Comparison of ENCODE assay signal across 8 cellular contexts in genomic region chr14:35046048-35046750, GRCh38. TPM values are rescaled to one million over a fixed set of nuclear protein-coding genes. Genes with fewer than 3 reads are reported as not detected.
DNase-seq lines count a peak whose midpoint lies in the region; ATAC-seq and TF ChIP-seq lines count a peak whose summit lies in the region.

FAM177A1 (plus strand) TSS chr14:35046272; CDS start chr14:35046464, 192 bp downstream.

- no peaks in the 10 kb centered on the region for H3K27me3 Mint-ChIP-seq in T-helper 1 cell treated with Interleukin-12 subunit alpha and Interleukin-12 subunit beta and Interleukin-4 antibody, amounts not matched to agents 30 μg/mL and 1 μg/mL, for 36 hours (ENCODE audit: low read depth)

- H3K9me3 Mint-ChIP-seq in T-helper 1 cell treated with Interleukin-12 subunit alpha and Interleukin-12 subunit beta and Interleukin-4 antibody, amounts not matched to agents 30 μg/mL and 1 μg/mL, for 36 hours, result no peaks in the 10 kb centered on the region

- H3K4me3 ChIP-seq in upper lobe of left lung, result peak within 1 kb of the TSS; percentile 69 to 75 (median 72)

- H3K27me3 ChIP-seq in upper lobe of left lung, result no peaks in the 10 kb centered on the region

- peak in 2 of 4 donors; percentile 26 to 88 for TF ChIP-seq EP300 in upper lobe of left lung (IDR thresholded peaks at IDR 0.05)

- peak within 1 kb of the TSS; percentile 89 for H3K4me3 Mint-ChIP-seq in T-helper 1 cell treated with Interleukin-12 subunit alpha and Interleukin-12 subunit beta and Interleukin-4 antibody, amounts not matched to agents 30 μg/mL and 1 μg/mL, for 36 hours

- ATAC-seq in GM18499 (IDR thresholded peaks at IDR 0.05; ENCODE audit: insufficient read depth, unreplicated experiment) (peak; percentile 69), HG02938 (IDR thresholded peaks at IDR 0.05; ENCODE audit: unreplicated experiment) (peak; percentile 85), left cardiac atrium (peak; percentile 98 to 99), upper lobe of left lung (ENCODE audit: low FRiP score in 2 of 2) (peak; percentile 99)

- H3K27ac ChIP-seq in upper lobe of left lung, result peak within 1 kb of the TSS; percentile 95 to 99 (median 98)

- peak in 4 of 6 experiments; percentile 17 to 57 (median 22) for TF ChIP-seq CTCF in upper lobe of left lung (IDR thresholded peaks at IDR 0.05)

- peak in 3 of 4 donors; percentile 88 to 99 (median 96) for TF ChIP-seq POLR2A in upper lobe of left lung (IDR thresholded peaks at IDR 0.05)

- peaks cover 0 to 14% (median 3%) of the 10 kb centered on the region in 4 donors for H3K36me3 ChIP-seq in upper lobe of left lung

- H3K4me1 Mint-ChIP-seq in T-helper 1 cell treated with Interleukin-12 subunit alpha and Interleukin-12 subunit beta and Interleukin-4 antibody, amounts not matched to agents 30 μg/mL and 1 μg/mL, for 36 hours (ENCODE audit: low read depth), result peaks cover 25% of the 10 kb centered on the region

- WGBS in upper lobe of left lung, 2 donors, result 0% methylated on average over 38 of the region's 77 CpGs; no CpG with 5 or more reads in 1 of the 2 donors

- intact Hi-C loops in left cardiac atrium (cut with DNase I) (loop anchor here in 1 of 2 donors (2.0 to 5.0 kb wide), 3 partner anchors 75 to 361 kb away; partner anchors contain the start of gene PPP2R3C), posterior vena cava (cut with DNase I) (loop anchor here in 1 of 2 donors (10.0 kb wide), 1 partner anchor 359 kb away; the partner anchor contains the start of gene NFKBIA)

- DNase-seq in NCI-H1694 treated with DMSO at 0.1 percent for 48 hours (lab: John Stamatoyannopoulos, UW) (peak; percentile 92), amniotic stem cell (lab: John Stamatoyannopoulos, UW) (peak; percentile 90), left cardiac atrium (peak; percentile 99), posterior vena cava (ENCODE audit: low spot score) (peak; percentile 100), upper lobe of left lung (peak; percentile 99 to 100)

- H3K9me3 ChIP-seq in upper lobe of left lung, result no peaks in the 10 kb centered on the region

- peak within 1 kb of the TSS; percentile 98 for H3K27ac Mint-ChIP-seq in T-helper 1 cell treated with Interleukin-12 subunit alpha and Interleukin-12 subunit beta and Interleukin-4 antibody, amounts not matched to agents 30 μg/mL and 1 μg/mL, for 36 hours

- peaks cover 15% of the 10 kb centered on the region for H3K36me3 Mint-ChIP-seq in T-helper 1 cell treated with Interleukin-12 subunit alpha and Interleukin-12 subunit beta and Interleukin-4 antibody, amounts not matched to agents 30 μg/mL and 1 μg/mL, for 36 hours (ENCODE audit: low read depth)

- peaks cover 24 to 45% (median 35%) of the 10 kb centered on the region in 4 donors for H3K4me1 ChIP-seq in upper lobe of left lung

RNA-seq across cellular contexts. Expression of gene FAM177A1, which starts in this region (rescaled TPM):
- total RNA-seq in left cardiac atrium (10 to 100 TPM; 40.4 to 88.2 TPM), posterior vena cava (10 to 100 TPM; 69.2 to 84.8 TPM), upper lobe of left lung (100 to 1,000 TPM in 3 of 6 donors, 10 to 100 TPM in 3; 88.5 to 221 (median 116) TPM)

Comparison
In these comparisons a context has a peak if more than half of its experiments do, and no peak if none do; other contexts are left out.
1. Peak in every context shown above with its lines: DNase-seq, ATAC-seq, H3K4me3 ChIP-seq and H3K27ac ChIP-seq.